ENCODE assay signal across 11 cellular contexts in genomic region chr1:212254853-212255363, GRCh38. TPM values are rescaled to one million over a fixed set of nuclear protein-coding genes. Genes with fewer than 3 reads are reported as not detected.
DNase-seq lines count a peak whose midpoint lies in the region; ATAC-seq and TF ChIP-seq lines count a peak whose summit lies in the region.
"Had no signal": no experiment of that assay in that cellular context is flagged by ENCODE, and none has a peak within 500 bp of the region (broad histone marks: within the 10 kb centered on the region; RNA-seq: fewer than 3 reads in every experiment).

No MANE protein-coding gene starts in this region.

- H3K4me1 ChIP-seq in CD8-positive, alpha-beta memory T cell (ENCODE audit: insufficient read depth, low read length), result peaks cover 56% of the 10 kb centered on the region

- no peaks in the 10 kb centered on the region for H3K9me3 ChIP-seq in CD8-positive, alpha-beta memory T cell (ENCODE audit: low read length)
- H3K9me3 ChIP-seq in KOPT-K1 (ENCODE audit: insufficient read depth, low read length, poor library complexity, severe bottlenecking), result no peaks in the 10 kb centered on the region

- peak overlapping the region; percentile 65 to 97 (median 88) for H3K27ac Mint-ChIP-seq in CD8-positive, alpha-beta memory T cell

- H3K27me3 Mint-ChIP-seq in CD8-positive, alpha-beta memory T cell, result no peaks in the 10 kb centered on the region

- peak overlapping the region; percentile 17 for H3K4me3 ChIP-seq in CD8-positive, alpha-beta memory T cell (ENCODE audit: low read length)

- intact Hi-C loops in left colon (cut with DNase I, micrococcal nuclease), result no loop called here

- ATAC-seq in omental fat pad (ENCODE audit: low FRiP score) (peak; percentile 43), left colon (no peak)

- TF ChIP-seq CTCF in omental fat pad (IDR thresholded peaks at IDR 0.05), result no peak

- H3K4me3 Mint-ChIP-seq in CD8-positive, alpha-beta memory T cell, result peak overlapping the region; percentile 67 to 80 (median 74)

- POLR2A ChIA-PET in CD8-positive, alpha-beta memory T cell (lab: Charles Lee), result interaction anchor here (0.6 to 1.5 kb wide), 3 partner anchors 29 to 96 kb away, joined by 3 to 5 read pairs (median 4); partner anchors contain the start of gene PPP2R5A
- POLR2A ChIA-PET in HEK293T (lab: Yijun Ruan, JAX), result no interaction called here

- CTCF ChIA-PET in CD8-positive, alpha-beta memory T cell (lab: Charles Lee), result no interaction called here
- CTCF ChIA-PET in HEK293T (lab: Yijun Ruan, JAX), result no interaction called here

- H3K27me3 ChIP-seq in CD8-positive, alpha-beta memory T cell (ENCODE audit: insufficient read depth, low read length, poor library complexity, severe bottlenecking), result no peaks in the 10 kb centered on the region

- DNase-seq in CD8-positive, alpha-beta memory T cell, result peak in 2 of 5 donors; percentile 48 to 49
- DNase-seq in central memory CD4-positive, alpha-beta T cell, result peak; percentile 59
- no peak for DNase-seq in omental fat pad (ENCODE audit: low spot score)
- DNase-seq in NOMO-1 (lab: John Stamatoyannopoulos, UW; ENCODE audit: unreplicated experiment in 2 of 2), result no peak
- no peak for DNase-seq in left colon
- DNase-seq in HEK293T (ENCODE audit: extremely low spot score), result no peak
- DNase-seq: foreskin fibroblast, kidney, NCI-H446 treated with DMSO at 0.1 percent for 48 hours, nucleus accumbens had no signal

- peaks cover 58 to 80% (median 78%) of the 10 kb centered on the region in 3 donors for H3K4me1 Mint-ChIP-seq in CD8-positive, alpha-beta memory T cell

- no peaks in the 10 kb centered on the region for H3K9me3 Mint-ChIP-seq in CD8-positive, alpha-beta memory T cell

- H3K36me3 Mint-ChIP-seq in CD8-positive, alpha-beta memory T cell, result peaks cover 0 to 2% (median 0%) of the 10 kb centered on the region in 3 donors

- H3K27ac ChIP-seq in CD8-positive, alpha-beta memory T cell (ENCODE audit: low read depth, low read length), result no peak overlapping the region
- H3K27ac ChIP-seq in KOPT-K1 (ENCODE audit: low read depth, low read length, poor library complexity, severe bottlenecking), result peak overlapping the region; percentile 72

- H3K36me3 ChIP-seq in CD8-positive, alpha-beta memory T cell (ENCODE audit: insufficient read depth, low read length), result no peaks in the 10 kb centered on the region
- no peaks in the 10 kb centered on the region for H3K36me3 ChIP-seq in KOPT-K1 (ENCODE audit: insufficient read depth, low read length)

TF ChIP-seq in HEK293T, 16 proteins besides CTCF, POLR2A, EP300 and RAD21:
- no peak for TF ChIP-seq ELF4 (IDR thresholded peaks at IDR 0.05)
- TF ChIP-seq, protein P1, sequence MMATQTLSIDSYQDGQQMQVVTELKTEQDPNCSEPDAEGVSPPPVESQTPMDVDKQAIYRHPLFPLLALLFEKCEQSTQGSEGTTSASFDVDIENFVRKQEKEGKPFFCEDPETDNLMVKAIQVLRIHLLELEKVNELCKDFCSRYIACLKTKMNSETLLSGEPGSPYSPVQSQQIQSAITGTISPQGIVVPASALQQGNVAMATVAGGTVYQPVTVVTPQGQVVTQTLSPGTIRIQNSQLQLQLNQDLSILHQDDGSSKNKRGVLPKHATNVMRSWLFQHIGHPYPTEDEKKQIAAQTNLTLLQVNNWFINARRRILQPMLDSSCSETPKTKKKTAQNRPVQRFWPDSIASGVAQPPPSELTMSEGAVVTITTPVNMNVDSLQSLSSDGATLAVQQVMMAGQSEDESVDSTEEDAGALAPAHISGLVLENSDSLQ (IDR thresholded peaks at IDR 0.05), result no peak
- no peak for TF ChIP-seq TARDBP (IDR thresholded peaks at IDR 0.05)
- no peak for TF ChIP-seq SUZ12 (IDR thresholded peaks at IDR 0.05)

RNA-seq across cellular contexts. Expression of gene PPP2R5A, which starts 30.3 kb away (rescaled TPM):
- 10 to 100 TPM; 46.1 to 46.9 TPM for total RNA-seq in CD8-positive, alpha-beta memory T cell
- polyA plus RNA-seq in CD8-positive, alpha-beta memory T cell, result 51.9 TPM
- 10 to 100 TPM; 34.8 to 98.6 (median 66.1) TPM for total RNA-seq in omental fat pad
- 10 to 100 TPM; 61.0 to 69.5 TPM for total RNA-seq in left colon
